ENCODE assay signal across 15 cellular contexts in the genomic region with DNA sequence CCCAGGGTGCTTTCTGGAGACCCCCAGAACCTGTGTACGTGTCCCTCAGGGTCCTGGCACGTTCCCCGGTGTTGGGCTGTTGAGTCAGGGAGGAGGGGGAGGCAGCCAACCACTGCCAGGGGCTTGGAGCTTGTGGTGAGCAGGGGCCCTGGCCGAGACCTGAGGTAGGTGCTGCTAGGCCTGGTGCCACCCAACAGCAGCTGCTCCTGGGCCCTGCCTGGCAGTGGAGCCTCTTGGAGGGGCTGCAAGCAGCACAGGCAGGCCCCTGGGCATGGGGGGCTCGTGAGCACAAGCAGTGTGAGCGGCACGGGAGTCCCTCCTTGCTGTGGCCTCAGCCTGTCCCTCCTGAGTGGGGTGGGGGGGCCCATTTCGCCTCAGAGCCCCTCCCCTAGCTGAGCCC.
"Had no signal": no experiment of that assay in that cellular context is flagged by ENCODE, and none has a peak within 500 bp of the region (broad histone marks: within the 10 kb centered on the region; RNA-seq: fewer than 3 reads in every experiment).

No MANE protein-coding gene starts in this region.

- H3K27ac Mint-ChIP-seq: activated CD4-positive, alpha-beta T cell treated with anti-CD3 and anti-CD28 coated beads for 36 hours; activated T-cell treated with anti-CD3 and anti-CD28 coated beads, Interleukin-2, amount 50 U/mL, for 72 hours; nephron progenitor cell had no signal

- H3K27me3 Mint-ChIP-seq: activated CD4-positive, alpha-beta T cell treated with anti-CD3 and anti-CD28 coated beads for 36 hours; activated CD8-positive, alpha-beta T cell treated with anti-CD3 and anti-CD28 coated beads for 36 hours; activated naive CD8-positive, alpha-beta T cell treated with anti-CD3 and anti-CD28 coated beads, Interleukin-2, amount 10 ng/mL, durations not matched to agents 7 days and 5 days had no signal

- H3K27me3 ChIP-seq: ascending aorta, dorsolateral prefrontal cortex, gastrocnemius medialis, heart left ventricle, stomach, testis, upper lobe of left lung had no signal

- H3K36me3 Mint-ChIP-seq: activated naive CD8-positive, alpha-beta T cell treated with anti-CD3 and anti-CD28 coated beads, Interleukin-2, amount 10 ng/mL, durations not matched to agents 7 days and 5 days; immature natural killer cell had no signal

- H3K4me3 Mint-ChIP-seq: activated CD4-positive, alpha-beta T cell treated with anti-CD3 and anti-CD28 coated beads for 36 hours; immature natural killer cell; nephron progenitor cell had no signal

- H3K4me3 ChIP-seq: ascending aorta, dorsolateral prefrontal cortex, gastrocnemius medialis, psoas muscle, stomach, testis, upper lobe of left lung had no signal

- H3K9me3 Mint-ChIP-seq: activated CD8-positive, alpha-beta T cell treated with anti-CD3 and anti-CD28 coated beads for 36 hours; activated naive CD8-positive, alpha-beta T cell treated with anti-CD3 and anti-CD28 coated beads, Interleukin-2, amount 10 ng/mL, durations not matched to agents 7 days and 5 days; activated T-cell treated with anti-CD3 and anti-CD28 coated beads, Interleukin-2, amount 50 U/mL, for 72 hours; immature natural killer cell; nephron progenitor cell had no signal

- H3K27ac ChIP-seq: ascending aorta, gastrocnemius medialis, psoas muscle, testis had no signal

- DNase-seq: activated T-cell treated with anti-CD3 and anti-CD28 coated beads, Interleukin-2, amount 50 U/mL, for 72 hours; dorsolateral prefrontal cortex; erythroblast; gastrocnemius medialis; nephron progenitor cell; stomach; testis had no signal

- H3K9me3 ChIP-seq: ascending aorta, gastrocnemius medialis, heart left ventricle, psoas muscle, stomach, testis, upper lobe of left lung had no signal
